Comparison of ENCODE assay signal across 10 cellular contexts in the genomic region with DNA sequence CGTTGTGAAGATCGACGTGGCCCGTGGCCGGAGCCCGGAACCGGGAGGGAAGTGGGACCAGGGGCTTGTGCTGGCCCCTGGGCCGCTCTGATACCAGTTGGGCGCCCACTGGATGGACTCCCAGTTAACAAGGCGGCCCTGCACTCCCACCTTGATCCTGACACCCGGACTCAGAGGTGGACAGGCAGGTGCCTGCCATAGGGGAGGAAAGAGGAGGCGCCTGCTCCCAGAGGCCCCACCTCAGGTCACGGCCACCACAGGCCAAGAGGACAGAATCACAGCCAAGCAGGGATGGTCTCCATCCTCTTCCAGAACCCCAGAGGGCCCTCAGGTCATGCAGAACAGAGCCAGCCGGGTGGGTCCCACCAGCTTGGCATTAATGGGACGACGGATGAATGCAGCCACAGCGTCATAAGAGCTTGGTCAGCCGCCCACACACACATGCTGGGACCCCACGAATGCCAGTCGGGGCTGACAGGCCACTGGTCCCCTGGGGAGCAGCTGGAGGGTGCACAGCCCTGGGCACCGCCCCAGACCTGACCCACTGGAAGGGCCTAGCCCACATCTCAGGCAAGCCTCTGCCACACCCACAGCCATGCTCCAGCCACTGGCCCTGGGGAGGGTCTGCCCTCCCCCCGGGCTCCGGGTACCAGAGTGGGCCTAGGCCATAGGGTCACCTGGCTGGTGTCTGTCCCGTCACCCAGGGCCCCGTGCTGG. TPM values are rescaled to one million over a fixed set of nuclear protein-coding genes. Genes with fewer than 3 reads are reported as not detected.
DNase-seq lines count a peak whose midpoint lies in the region; ATAC-seq and TF ChIP-seq lines count a peak whose summit lies in the region.
"Had no signal": no experiment of that assay in that cellular context is flagged by ENCODE, and none has a peak within 500 bp of the region (broad histone marks: within the 10 kb centered on the region; RNA-seq: fewer than 3 reads in every experiment).

No MANE protein-coding gene starts in this region.

- intact Hi-C loops in CD8-positive, alpha-beta T cell (cut with DNase I, micrococcal nuclease), result no loop called here
- intact Hi-C loops in colonic mucosa (cut with DNase I) (no loop called here), posterior cingulate gyrus (cut with DNase I) (no loop called here)

- TF ChIP-seq CTCF in CD8-positive, alpha-beta T cell (IDR thresholded peaks at IDR 0.05), result no peak
- TF ChIP-seq CTCF in RWPE1 (conservative IDR thresholded peaks at IDR 0.05; ENCODE audit: low read depth) (no peak), hepatocyte (IDR thresholded peaks at IDR 0.05; ENCODE audit: poor library complexity) (no peak), colonic mucosa (IDR thresholded peaks at IDR 0.05) (no peak)

- peaks cover 62% of the 10 kb centered on the region for H3K79me2 ChIP-seq in hepatocyte

- H2AFZ ChIP-seq in hepatocyte, result no peak overlapping the region

- peaks cover 32% of the 10 kb centered on the region for H3K36me3 Mint-ChIP-seq in CD8-positive, alpha-beta T cell

- H3K4me2 ChIP-seq in hepatocyte (peak overlapping the region; percentile 97), skeletal muscle satellite cell (ENCODE audit: low read length) (peak overlapping the region; percentile 95)

- no peak overlapping the region for H3K4me3 ChIP-seq in CD8-positive, alpha-beta T cell (ENCODE audit: low read depth, low read length)
- no peak overlapping the region for H3K4me3 ChIP-seq in hepatocyte
- peak overlapping the region; percentile 99 for H3K4me3 ChIP-seq in skeletal muscle satellite cell (ENCODE audit: low read length)
- no peak overlapping the region for H3K4me3 ChIP-seq in colonic mucosa

- peaks cover 35% of the 10 kb centered on the region for H3K4me1 ChIP-seq in CD8-positive, alpha-beta T cell (ENCODE audit: insufficient read depth, low read length)
- peaks cover 27% of the 10 kb centered on the region for H3K4me1 ChIP-seq in hepatocyte (ENCODE audit: insufficient read depth)
- H3K4me1 ChIP-seq in skeletal muscle satellite cell (ENCODE audit: control insufficient read depth, insufficient read depth, low read length), result peaks cover 25% of the 10 kb centered on the region
- H3K4me1 ChIP-seq in colonic mucosa, result peaks cover 8% of the 10 kb centered on the region

- H3K27me3 ChIP-seq in CD8-positive, alpha-beta T cell (ENCODE audit: insufficient read depth, low read length), result no peaks in the 10 kb centered on the region
- no peaks in the 10 kb centered on the region for H3K27me3 ChIP-seq in hepatocyte
- no peaks in the 10 kb centered on the region for H3K27me3 ChIP-seq in skeletal muscle satellite cell (ENCODE audit: control insufficient read depth, insufficient read depth, low read length)
- no peaks in the 10 kb centered on the region for H3K27me3 ChIP-seq in colonic mucosa
- H3K27me3 ChIP-seq: neutrophil had no signal

- no peak for DNase-seq in CD8-positive, alpha-beta T cell
- DNase-seq in RWPE1 (ENCODE audit: low spot score), result no peak
- DNase-seq in hepatocyte (ENCODE audit: low spot score), result no peak
- DNase-seq in HK-2 (ENCODE audit: unreplicated experiment), result no peak
- no peak for DNase-seq in NCI-H2029 treated with DMSO at 0.1 percent for 48 hours (lab: John Stamatoyannopoulos, UW)
- no peak for DNase-seq in colonic mucosa
- no peak for DNase-seq in posterior cingulate gyrus
- DNase-seq: T1000 had no signal

- no peak for ATAC-seq in CD8-positive, alpha-beta T cell

- peaks cover 3% of the 10 kb centered on the region for H3K36me3 ChIP-seq in CD8-positive, alpha-beta T cell (ENCODE audit: insufficient read depth, low read length)
- H3K36me3 ChIP-seq in hepatocyte (replicated peaks; ENCODE audit: insufficient read depth, low read depth) (no peaks in the 10 kb centered on the region), skeletal muscle satellite cell (ENCODE audit: insufficient read depth, low read length) (peaks cover 6% of the 10 kb centered on the region), colonic mucosa (no peaks in the 10 kb centered on the region)

- peak overlapping the region; percentile 18 for H3K4me3 Mint-ChIP-seq in CD8-positive, alpha-beta T cell

- peaks cover 38% of the 10 kb centered on the region for H3K4me1 Mint-ChIP-seq in CD8-positive, alpha-beta T cell (ENCODE audit: low read depth)

- peak overlapping the region; percentile 97 for H3K9ac ChIP-seq in skeletal muscle satellite cell (ENCODE audit: low read depth, low read length)
- no peak overlapping the region for H3K9ac ChIP-seq in colonic mucosa (ENCODE audit: low read depth in 2 of 2, low read length in 2 of 2)

- no peaks in the 10 kb centered on the region for H3K9me3 ChIP-seq in CD8-positive, alpha-beta T cell (ENCODE audit: low read length)
- no peaks in the 10 kb centered on the region for H3K9me3 ChIP-seq in hepatocyte (ENCODE audit: low read depth)
- H3K9me3 ChIP-seq in skeletal muscle satellite cell (replicated peaks; ENCODE audit: low read length), result no peaks in the 10 kb centered on the region
- no peaks in the 10 kb centered on the region for H3K9me3 ChIP-seq in colonic mucosa
- H3K9me3 ChIP-seq: neutrophil had no signal

- H3K27ac Mint-ChIP-seq in CD8-positive, alpha-beta T cell, result peak overlapping the region; percentile 64

- H4K20me1 ChIP-seq in hepatocyte (ENCODE audit: insufficient read depth, poor library complexity, severe bottlenecking), result peaks cover 22% of the 10 kb centered on the region

- no peaks in the 10 kb centered on the region for H3K9me3 Mint-ChIP-seq in CD8-positive, alpha-beta T cell

- H3K27me3 Mint-ChIP-seq in CD8-positive, alpha-beta T cell (ENCODE audit: low read depth), result no peaks in the 10 kb centered on the region

- CTCF ChIA-PET in CD8-positive, alpha-beta T cell (lab: Charles Lee), result no interaction called here
- CTCF ChIA-PET in RWPE1 (lab: Yijun Ruan, JAX), result no interaction called here

- no peaks in the 10 kb centered on the region for H3K9me2 ChIP-seq in hepatocyte (replicated peaks; ENCODE audit: insufficient read depth)

- POLR2A ChIA-PET in CD8-positive, alpha-beta T cell (lab: Charles Lee), result interaction anchor here (1.2 kb wide), 1 partner anchor 25 kb away, joined by 3 read pairs; no protein-coding TSS in a partner anchor
- POLR2A ChIA-PET in RWPE1 (lab: Yijun Ruan, JAX; ENCODE audit: low non-redundant PET), result no interaction called here

- WGBS in hepatocyte (ENCODE audit: low lambda C conversion rate, missing lambda C conversion rate), result 91% methylated on average over 25 of the region's 25 CpGs

- H3K27ac ChIP-seq in CD8-positive, alpha-beta T cell (ENCODE audit: low read depth, low read length), result no peak overlapping the region
- H3K27ac ChIP-seq in RWPE1 (peak overlapping the region; percentile 88), hepatocyte (no peak overlapping the region), colonic mucosa (no peak overlapping the region)

RNA-seq across cellular contexts. Expression of gene KLF16, which starts 9.6 kb away (rescaled TPM):
- total RNA-seq in CD8-positive, alpha-beta T cell, result 10 to 100 TPM; 85.7 to 88.7 TPM
- total RNA-seq in hepatocyte (3.4 and 6.4 TPM in 2 replicates), colonic mucosa (10 to 100 TPM; 31.1 to 34.8 TPM)
- 14.3 and 16.0 TPM in 2 replicates for polyA plus RNA-seq in hepatocyte
- 12.9 and 13.2 TPM in 2 replicates for total RNA-seq in skeletal muscle satellite cell (2012; rRNA removed)

RNA-seq across cellular contexts. Expression of gene ABHD17A, which starts 12.3 kb away (rescaled TPM):
- total RNA-seq in CD8-positive, alpha-beta T cell, result 100 to 1,000 TPM; 204 TPM
- total RNA-seq in hepatocyte (62.5 and 77.5 TPM in 2 replicates), colonic mucosa (10 to 100 TPM; 53.3 to 78.5 TPM)
- 99.7 and 102 TPM in 2 replicates for polyA plus RNA-seq in hepatocyte
- 61.8 and 64.4 TPM in 2 replicates for total RNA-seq in skeletal muscle satellite cell (2012; rRNA removed)

RNA-seq across cellular contexts. Expression of gene REXO1, which starts 24.7 kb away (rescaled TPM):
- 100 to 1,000 TPM; 143 to 152 TPM for total RNA-seq in CD8-positive, alpha-beta T cell
- total RNA-seq in hepatocyte (13.2 and 13.4 TPM in 2 replicates), colonic mucosa (10 to 100 TPM; 42.0 to 51.7 TPM)
- 22.8 and 26.2 TPM in 2 replicates for polyA plus RNA-seq in hepatocyte
- total RNA-seq in skeletal muscle satellite cell (2012; rRNA removed), result 10.7 and 13.7 TPM in 2 replicates

RNA-seq across cellular contexts. Expression of gene ADAT3, which starts 32.2 kb away (rescaled TPM):
- 1 to 10 TPM; 6.4 to 7.3 TPM for total RNA-seq in CD8-positive, alpha-beta T cell
- total RNA-seq in hepatocyte (2.4 and 5.3 TPM in 2 replicates), colonic mucosa (10 to 100 TPM; 14.2 to 24.7 TPM)
- 11.0 and 11.6 TPM in 2 replicates for polyA plus RNA-seq in hepatocyte
- 3.3 and 3.5 TPM in 2 replicates for total RNA-seq in skeletal muscle satellite cell (2012; rRNA removed)

RNA-seq across cellular contexts. Expression of gene SCAMP4, which starts 32.2 kb away (rescaled TPM):
- 10 to 100 TPM; 18.5 to 19.2 TPM for total RNA-seq in CD8-positive, alpha-beta T cell
- total RNA-seq in hepatocyte (69.3 and 77.2 TPM in 2 replicates), colonic mucosa (10 to 100 TPM; 57.4 to 91.8 TPM)
- polyA plus RNA-seq in hepatocyte, result 89.8 and 103 TPM in 2 replicates
- 45.2 and 65.9 TPM in 2 replicates for total RNA-seq in skeletal muscle satellite cell (2012; rRNA removed)
